10 cellular contexts compared by ENCODE assay signal in genomic region chr5:158154226-158155005, GRCh38.
A peak's percentile ranks its signal among the peaks of the same experiment; 100 is the strongest.
DNase-seq lines count a peak whose midpoint lies in the region; ATAC-seq and TF ChIP-seq lines count a peak whose summit lies in the region.
"Had no signal": no experiment of that assay in that cellular context is flagged by ENCODE, and none has a peak within 500 bp of the region (broad histone marks: within the 10 kb centered on the region; RNA-seq: fewer than 3 reads in every experiment).

No MANE protein-coding gene starts in this region.

- H3K36me3 Mint-ChIP-seq in GM23338 (ENCODE audit: low read depth) = no peaks in the 10 kb centered on the region

- intact Hi-C loops in Right ventricle myocardium inferior (cut with DNase I) = no loop called here
- intact Hi-C loops in cardiac septum (cut with DNase I) = no loop called here

- H3K4me3 ChIP-seq in cardiac fibroblast (replicated peaks in 1 of 2; ENCODE audit: low read depth in 2 of 2, low read length in 2 of 2) (no peak overlapping the region), GM23338 (no peak overlapping the region)

- no peaks in the 10 kb centered on the region for H3K4me1 Mint-ChIP-seq in GM23338
- H3K4me1 Mint-ChIP-seq: activated naive CD8-positive, alpha-beta T cell treated with anti-CD3 and anti-CD28 coated beads, Interleukin-2, amount 50 U/mL, for 24 hours had no signal

- no peaks in the 10 kb centered on the region for H3K4me1 ChIP-seq in GM23338 (ENCODE audit: insufficient read depth)

- no peak overlapping the region for H3K27ac Mint-ChIP-seq in GM23338
- H3K27ac Mint-ChIP-seq: activated naive CD8-positive, alpha-beta T cell treated with anti-CD3 and anti-CD28 coated beads, Interleukin-2, amount 50 U/mL, for 24 hours had no signal

- no peaks in the 10 kb centered on the region for H4K20me1 ChIP-seq in GM23338 (replicated peaks; ENCODE audit: insufficient read depth)

- H3K79me2 ChIP-seq in GM23338 (replicated peaks; ENCODE audit: insufficient read depth) = no peaks in the 10 kb centered on the region

- H3K27me3 Mint-ChIP-seq in GM23338 (ENCODE audit: insufficient read depth, low read depth, poor library complexity) = peaks cover 2% of the 10 kb centered on the region

- no peak for DNase-seq in Right ventricle myocardium inferior (ENCODE audit: missing footprints)
- DNase-seq in cardiac septum (ENCODE audit: low spot score) = no peak
- DNase-seq in cardiac fibroblast (ENCODE audit: low read depth in 2 of 2) = peak; percentile 61 to 84
- peak; percentile 92 for DNase-seq in kidney glomerular epithelial cell (lab: John Stamatoyannopoulos, UW)
- no peak for DNase-seq in stimulated activated CD4-positive, alpha-beta T cell treated with anti-CD3 and anti-CD28 coated beads, Interleukin-1b, Interleukin-23, amount 100 ng/mL, for 48 hours
- no peak for DNase-seq in ACHN
- no peak for DNase-seq in GM23338 (ENCODE audit: low spot score)
- DNase-seq: activated CD4-positive, alpha-beta T cell treated with anti-CD3 and anti-CD28 coated beads, Interleukin-2, amount 50 U/mL, for 4 hours; activated naive CD8-positive, alpha-beta T cell treated with anti-CD3 and anti-CD28 coated beads, Interleukin-2, amount 50 U/mL, for 24 hours had no signal

- H3K9me3 Mint-ChIP-seq in GM23338 = no peaks in the 10 kb centered on the region
- H3K9me3 Mint-ChIP-seq: activated naive CD8-positive, alpha-beta T cell treated with anti-CD3 and anti-CD28 coated beads, Interleukin-2, amount 50 U/mL, for 24 hours had no signal

- peak; percentile 96 for ATAC-seq in Right ventricle myocardium inferior
- ATAC-seq in GM23338 = no peak
- ATAC-seq in GM19328 (IDR thresholded peaks at IDR 0.05; ENCODE audit: unreplicated experiment) = no peak
- ATAC-seq: activated naive CD8-positive, alpha-beta T cell treated with anti-CD3 and anti-CD28 coated beads, Interleukin-2, amount 50 U/mL, for 24 hours had no signal

- H3K4me2 ChIP-seq in GM23338 = no peak overlapping the region

- no peaks in the 10 kb centered on the region for H3K27me3 ChIP-seq in GM23338 (ENCODE audit: insufficient read depth)

- no peak overlapping the region for H3K27ac ChIP-seq in GM23338 (ENCODE audit: low read depth)

- H3K4me3 Mint-ChIP-seq in GM23338 = no peak overlapping the region
- H3K4me3 Mint-ChIP-seq: activated naive CD8-positive, alpha-beta T cell treated with anti-CD3 and anti-CD28 coated beads, Interleukin-2, amount 50 U/mL, for 24 hours had no signal

- H2AFZ ChIP-seq in GM23338 = no peak overlapping the region

- H3F3A ChIP-seq in GM23338 (replicated peaks; ENCODE audit: low read depth) = no peaks in the 10 kb centered on the region

- no peaks in the 10 kb centered on the region for H3K36me3 ChIP-seq in GM23338 (ENCODE audit: insufficient read depth)

- TF ChIP-seq CTCF in cardiac fibroblast (IDR thresholded peaks at IDR 0.05; ENCODE audit: low read depth, low read length) (no peak), GM23338 (conservative IDR thresholded peaks at IDR 0.05; ENCODE audit: low read depth in 2 of 2) (0 out of 4 replicates have a peak, but pooled peaks of 1 of the 2 experiments have one; percentile 3)

- no peaks in the 10 kb centered on the region for H3K9me2 ChIP-seq in GM23338 (ENCODE audit: insufficient read depth)

- in situ Hi-C loops in ACHN (cut with HindIII; ENCODE audit: low pct_ligation_motif_present, low pct_unique_long_range_greater_than_20kb, low sequenced_read_pairs) = no loop called here

TF ChIP-seq in GM23338, 12 proteins besides CTCF, POLR2A, EP300 and RAD21 (continues in another document):
- TF ChIP-seq, protein P1, sequence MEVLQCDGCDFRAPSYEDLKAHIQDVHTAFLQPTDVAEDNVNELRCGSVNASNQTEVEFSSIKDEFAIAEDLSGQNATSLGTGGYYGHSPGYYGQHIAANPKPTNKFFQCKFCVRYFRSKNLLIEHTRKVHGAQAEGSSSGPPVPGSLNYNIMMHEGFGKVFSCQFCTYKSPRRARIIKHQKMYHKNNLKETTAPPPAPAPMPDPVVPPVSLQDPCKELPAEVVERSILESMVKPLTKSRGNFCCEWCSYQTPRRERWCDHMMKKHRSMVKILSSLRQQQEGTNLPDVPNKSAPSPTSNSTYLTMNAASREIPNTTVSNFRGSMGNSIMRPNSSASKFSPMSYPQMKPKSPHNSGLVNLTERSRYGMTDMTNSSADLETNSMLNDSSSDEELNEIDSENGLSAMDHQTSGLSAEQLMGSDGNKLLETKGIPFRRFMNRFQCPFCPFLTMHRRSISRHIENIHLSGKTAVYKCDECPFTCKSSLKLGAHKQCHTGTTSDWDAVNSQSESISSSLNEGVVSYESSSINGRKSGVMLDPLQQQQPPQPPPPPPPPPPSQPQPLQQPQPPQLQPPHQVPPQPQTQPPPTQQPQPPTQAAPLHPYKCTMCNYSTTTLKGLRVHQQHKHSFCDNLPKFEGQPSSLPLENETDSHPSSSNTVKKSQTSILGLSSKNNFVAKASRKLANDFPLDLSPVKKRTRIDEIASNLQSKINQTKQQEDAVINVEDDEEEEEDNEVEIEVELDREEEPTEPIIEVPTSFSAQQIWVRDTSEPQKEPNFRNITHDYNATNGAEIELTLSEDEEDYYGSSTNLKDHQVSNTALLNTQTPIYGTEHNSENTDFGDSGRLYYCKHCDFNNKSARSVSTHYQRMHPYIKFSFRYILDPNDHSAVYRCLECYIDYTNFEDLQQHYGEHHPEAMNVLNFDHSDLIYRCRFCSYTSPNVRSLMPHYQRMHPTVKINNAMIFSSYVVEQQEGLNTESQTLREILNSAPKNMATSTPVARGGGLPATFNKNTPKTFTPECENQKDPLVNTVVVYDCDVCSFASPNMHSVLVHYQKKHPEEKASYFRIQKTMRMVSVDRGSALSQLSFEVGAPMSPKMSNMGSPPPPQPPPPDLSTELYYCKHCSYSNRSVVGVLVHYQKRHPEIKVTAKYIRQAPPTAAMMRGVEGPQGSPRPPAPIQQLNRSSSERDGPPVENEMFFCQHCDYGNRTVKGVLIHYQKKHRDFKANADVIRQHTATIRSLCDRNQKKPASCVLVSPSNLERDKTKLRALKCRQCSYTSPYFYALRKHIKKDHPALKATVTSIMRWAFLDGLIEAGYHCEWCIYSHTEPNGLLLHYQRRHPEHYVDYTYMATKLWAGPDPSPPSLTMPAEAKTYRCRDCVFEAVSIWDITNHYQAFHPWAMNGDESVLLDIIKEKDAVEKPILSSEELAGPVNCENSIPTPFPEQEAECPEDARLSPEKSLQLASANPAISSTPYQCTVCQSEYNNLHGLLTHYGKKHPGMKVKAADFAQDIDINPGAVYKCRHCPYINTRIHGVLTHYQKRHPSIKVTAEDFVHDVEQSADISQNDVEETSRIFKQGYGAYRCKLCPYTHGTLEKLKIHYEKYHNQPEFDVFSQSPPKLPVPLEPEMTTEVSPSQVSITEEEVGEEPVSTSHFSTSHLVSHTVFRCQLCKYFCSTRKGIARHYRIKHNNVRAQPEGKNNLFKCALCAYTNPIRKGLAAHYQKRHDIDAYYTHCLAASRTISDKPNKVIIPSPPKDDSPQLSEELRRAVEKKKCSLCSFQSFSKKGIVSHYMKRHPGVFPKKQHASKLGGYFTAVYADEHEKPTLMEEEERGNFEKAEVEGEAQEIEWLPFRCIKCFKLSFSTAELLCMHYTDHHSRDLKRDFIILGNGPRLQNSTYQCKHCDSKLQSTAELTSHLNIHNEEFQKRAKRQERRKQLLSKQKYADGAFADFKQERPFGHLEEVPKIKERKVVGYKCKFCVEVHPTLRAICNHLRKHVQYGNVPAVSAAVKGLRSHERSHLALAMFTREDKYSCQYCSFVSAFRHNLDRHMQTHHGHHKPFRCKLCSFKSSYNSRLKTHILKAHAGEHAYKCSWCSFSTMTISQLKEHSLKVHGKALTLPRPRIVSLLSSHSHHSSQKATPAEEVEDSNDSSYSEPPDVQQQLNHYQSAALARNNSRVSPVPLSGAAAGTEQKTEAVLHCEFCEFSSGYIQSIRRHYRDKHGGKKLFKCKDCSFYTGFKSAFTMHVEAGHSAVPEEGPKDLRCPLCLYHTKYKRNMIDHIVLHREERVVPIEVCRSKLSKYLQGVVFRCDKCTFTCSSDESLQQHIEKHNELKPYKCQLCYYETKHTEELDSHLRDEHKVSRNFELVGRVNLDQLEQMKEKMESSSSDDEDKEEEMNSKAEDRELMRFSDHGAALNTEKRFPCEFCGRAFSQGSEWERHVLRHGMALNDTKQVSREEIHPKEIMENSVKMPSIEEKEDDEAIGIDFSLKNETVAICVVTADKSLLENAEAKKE (CRISPR knock-in tag; IDR thresholded peaks at IDR 0.05) = no peak
- no peak for TF ChIP-seq ZNF114 (CRISPR knock-in tag; IDR thresholded peaks at IDR 0.05)
- no peak for TF ChIP-seq POLR2AphosphoS5 (IDR thresholded peaks at IDR 0.05; ENCODE audit: low read depth)
- TF ChIP-seq, protein P2, sequence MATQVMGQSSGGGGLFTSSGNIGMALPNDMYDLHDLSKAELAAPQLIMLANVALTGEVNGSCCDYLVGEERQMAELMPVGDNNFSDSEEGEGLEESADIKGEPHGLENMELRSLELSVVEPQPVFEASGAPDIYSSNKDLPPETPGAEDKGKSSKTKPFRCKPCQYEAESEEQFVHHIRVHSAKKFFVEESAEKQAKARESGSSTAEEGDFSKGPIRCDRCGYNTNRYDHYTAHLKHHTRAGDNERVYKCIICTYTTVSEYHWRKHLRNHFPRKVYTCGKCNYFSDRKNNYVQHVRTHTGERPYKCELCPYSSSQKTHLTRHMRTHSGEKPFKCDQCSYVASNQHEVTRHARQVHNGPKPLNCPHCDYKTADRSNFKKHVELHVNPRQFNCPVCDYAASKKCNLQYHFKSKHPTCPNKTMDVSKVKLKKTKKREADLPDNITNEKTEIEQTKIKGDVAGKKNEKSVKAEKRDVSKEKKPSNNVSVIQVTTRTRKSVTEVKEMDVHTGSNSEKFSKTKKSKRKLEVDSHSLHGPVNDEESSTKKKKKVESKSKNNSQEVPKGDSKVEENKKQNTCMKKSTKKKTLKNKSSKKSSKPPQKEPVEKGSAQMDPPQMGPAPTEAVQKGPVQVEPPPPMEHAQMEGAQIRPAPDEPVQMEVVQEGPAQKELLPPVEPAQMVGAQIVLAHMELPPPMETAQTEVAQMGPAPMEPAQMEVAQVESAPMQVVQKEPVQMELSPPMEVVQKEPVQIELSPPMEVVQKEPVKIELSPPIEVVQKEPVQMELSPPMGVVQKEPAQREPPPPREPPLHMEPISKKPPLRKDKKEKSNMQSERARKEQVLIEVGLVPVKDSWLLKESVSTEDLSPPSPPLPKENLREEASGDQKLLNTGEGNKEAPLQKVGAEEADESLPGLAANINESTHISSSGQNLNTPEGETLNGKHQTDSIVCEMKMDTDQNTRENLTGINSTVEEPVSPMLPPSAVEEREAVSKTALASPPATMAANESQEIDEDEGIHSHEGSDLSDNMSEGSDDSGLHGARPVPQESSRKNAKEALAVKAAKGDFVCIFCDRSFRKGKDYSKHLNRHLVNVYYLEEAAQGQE (IDR thresholded peaks at IDR 0.05; ENCODE audit: unreplicated experiment) = no peak

Comparison
In these comparisons a context has a peak if more than half of its experiments do, and no peak if none do; other contexts are left out.
1. DNase-seq: peak in cardiac fibroblast (2 of 2) and kidney glomerular epithelial cell (single experiment); none in Right ventricle myocardium inferior (single experiment), cardiac septum (single experiment), stimulated activated CD4-positive, alpha-beta T cell treated with anti-CD3 and anti-CD28 coated beads, Interleukin-1b, Interleukin-23, amount 100 ng/mL, for 48 hours (single experiment), ACHN (single experiment) and GM23338 (single experiment).